ENCODE assay signal across 8 cellular contexts in the genomic region with DNA sequence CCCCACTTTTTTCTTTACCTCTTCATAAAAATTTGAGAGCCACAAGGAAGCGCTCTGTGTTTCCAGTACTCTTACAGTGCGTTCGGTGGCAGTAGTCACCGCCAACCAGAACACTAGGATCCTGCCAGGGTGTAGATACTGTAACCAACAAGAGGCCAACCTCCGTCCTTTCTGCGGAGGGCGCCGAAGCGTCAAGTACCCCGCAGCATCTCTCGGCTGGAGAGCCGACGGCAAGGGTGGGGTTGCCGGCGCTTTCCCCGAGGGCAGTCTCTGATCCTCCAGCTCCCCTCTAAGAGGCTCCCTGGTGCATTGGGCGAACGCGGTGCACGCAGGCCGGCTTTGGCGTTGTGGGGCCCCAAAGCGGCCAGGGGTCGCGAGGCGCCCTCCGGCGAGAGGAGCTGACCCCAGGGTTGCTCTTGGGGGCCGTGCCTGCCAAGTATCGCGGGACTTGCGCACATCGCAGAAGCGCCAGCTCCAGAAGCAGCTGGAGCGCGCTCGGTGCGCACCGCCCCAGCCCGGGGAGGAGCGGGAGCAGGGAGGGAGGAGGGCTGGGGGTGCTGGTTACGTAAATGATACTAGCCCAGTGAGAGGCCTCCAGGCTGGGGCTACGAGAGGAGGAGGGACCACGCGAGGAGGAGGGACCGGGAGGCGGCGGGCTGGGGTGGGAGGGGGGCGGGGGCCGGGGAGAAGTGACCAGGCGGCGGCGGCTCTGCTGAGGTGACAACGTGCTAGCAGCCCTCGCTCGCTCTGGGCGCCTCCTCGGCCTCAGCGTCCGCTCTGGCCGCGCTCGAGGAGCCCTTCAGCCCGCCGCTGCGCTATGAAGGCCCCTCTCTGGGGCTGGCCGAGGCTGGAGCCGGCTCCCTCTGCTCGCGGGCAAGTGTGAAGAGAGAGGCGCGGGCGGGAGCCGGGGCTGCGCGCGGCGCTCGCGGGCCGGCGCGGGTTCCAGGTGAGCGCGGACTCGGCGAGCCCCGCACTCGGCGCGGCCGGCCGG. TPM values are rescaled to one million over a fixed set of nuclear protein-coding genes. Genes with fewer than 3 reads are reported as not detected.
DNase-seq lines count a peak whose midpoint lies in the region; ATAC-seq and TF ChIP-seq lines count a peak whose summit lies in the region.

A gene (plus strand): TSS at position 692 of the 991 bp plus-strand sequence.

- H3K4me3 ChIP-seq in GM23338 (peak within 1 kb of the TSS; percentile 57), endocrine pancreas (ENCODE audit: control insufficient read depth, insufficient read depth, low read length) (peak within 1 kb of the TSS; percentile 85)

- no peaks in the 10 kb centered on the region for H3K9me2 ChIP-seq in GM23338 (ENCODE audit: insufficient read depth)

- H3K27me3 ChIP-seq in GM23338 (ENCODE audit: insufficient read depth) (peaks cover 26% of the 10 kb centered on the region), endocrine pancreas (ENCODE audit: control insufficient read depth, insufficient read depth, low read length) (no peaks in the 10 kb centered on the region)

- H3K4me3 Mint-ChIP-seq in GM23338 (peak within 1 kb of the TSS; percentile 81), nephron (peak within 1 kb of the TSS; percentile 90 to 92 (median 91))

- H3K4me1 ChIP-seq in GM23338 (ENCODE audit: insufficient read depth) (0 out of 2 replicates have a peak, but pooled peaks cover 8% of the 10 kb centered on the region), endocrine pancreas (ENCODE audit: control insufficient read depth, insufficient read depth, low read length) (peaks cover 2% of the 10 kb centered on the region)

- H3K36me3 ChIP-seq in GM23338 (ENCODE audit: insufficient read depth): no peaks in the 10 kb centered on the region
- no peaks in the 10 kb centered on the region for H3K36me3 ChIP-seq in endocrine pancreas (ENCODE audit: control insufficient read depth, insufficient read depth, low read length)

- H3F3A ChIP-seq in GM23338 (replicated peaks; ENCODE audit: low read depth): no peaks in the 10 kb centered on the region

- H3K27ac Mint-ChIP-seq in GM23338 (no peak within 1 kb of the TSS; the same call in 1 of the 2 replicates), nephron (peak within 1 kb of the TSS in 1 of 3 experiments; percentile 31)

- 0 out of 2 replicates have a peak, but pooled peaks cover 5% of the 10 kb centered on the region for H3K79me2 ChIP-seq in GM23338 (replicated peaks; ENCODE audit: insufficient read depth)

- H3K9me3 Mint-ChIP-seq in GM23338: peaks cover 4% of the 10 kb centered on the region; the same call in 2 of the 3 replicates
- H3K9me3 Mint-ChIP-seq in nephron: no peaks in the 10 kb centered on the region

- peaks cover 19% of the 10 kb centered on the region for H3K4me1 Mint-ChIP-seq in GM23338
- H3K4me1 Mint-ChIP-seq in nephron: peaks cover 13% of the 10 kb centered on the region

- peak within 1 kb of the TSS; percentile 82 for H3K9ac ChIP-seq in endocrine pancreas (ENCODE audit: control insufficient read depth, insufficient read depth, low read length)

- H2AFZ ChIP-seq in GM23338: no peak within 1 kb of the TSS

- no peaks in the 10 kb centered on the region for H3K9me3 ChIP-seq in endocrine pancreas (ENCODE audit: control insufficient read depth, low read length)

- H4K20me1 ChIP-seq in GM23338 (replicated peaks; ENCODE audit: insufficient read depth): peaks cover 8% of the 10 kb centered on the region; the same call in 1 of the 2 replicates

- H3K27ac ChIP-seq in GM23338 (ENCODE audit: low read depth): no peak within 1 kb of the TSS

- TF ChIP-seq CTCF in GM23338 (conservative IDR thresholded peaks at IDR 0.05; ENCODE audit: low read depth in 2 of 2) (no peak), nephron (IDR thresholded peaks at IDR 0.05; ENCODE audit: unreplicated experiment in 3 of 3) (no peak)

- H3K4me2 ChIP-seq in GM23338: peak within 1 kb of the TSS; percentile 79

- H3K27me3 Mint-ChIP-seq in GM23338 (ENCODE audit: insufficient read depth, low read depth, poor library complexity) (peaks cover 24% of the 10 kb centered on the region), nephron (ENCODE audit: low read depth) (peaks cover 59% of the 10 kb centered on the region)

- no peaks in the 10 kb centered on the region; the same call in 2 of the 3 replicates for H3K36me3 Mint-ChIP-seq in GM23338 (ENCODE audit: low read depth)
- no peaks in the 10 kb centered on the region for H3K36me3 Mint-ChIP-seq in nephron (ENCODE audit: low read depth)

- DNase-seq in GM23338 (ENCODE audit: low spot score) (peak; percentile 79), NCI-H748 treated with DMSO at 0.1 percent for 48 hours (lab: John Stamatoyannopoulos, UW) (peak; percentile 96), cortex of kidney (lab: John Stamatoyannopoulos, UW) (no peak)

- ATAC-seq in GM23338 (peak; percentile 81), HG03378 (IDR thresholded peaks at IDR 0.05; ENCODE audit: unreplicated experiment) (no peak), HG03354 (IDR thresholded peaks at IDR 0.05; ENCODE audit: poor library complexity, severe bottlenecking, unreplicated experiment) (no peak), HG03460 (IDR thresholded peaks at IDR 0.05; ENCODE audit: unreplicated experiment) (no peak)

TF ChIP-seq in GM23338, 12 proteins besides CTCF, POLR2A, EP300 and RAD21:
- TF ChIP-seq ZNF331 (CRISPR knock-in tag; IDR thresholded peaks at IDR 0.05; ENCODE audit: low read depth) (no peak), CREB1 (CRISPR knock-in tag; IDR thresholded peaks at IDR 0.05; ENCODE audit: low read depth) (no peak; the same call in 1 of the 2 replicates), POLR2AphosphoS5 (IDR thresholded peaks at IDR 0.05; ENCODE audit: low read depth) (peak; percentile 52), ZNF114 (CRISPR knock-in tag; IDR thresholded peaks at IDR 0.05) (no peak)
- TF ChIP-seq, protein P1, sequence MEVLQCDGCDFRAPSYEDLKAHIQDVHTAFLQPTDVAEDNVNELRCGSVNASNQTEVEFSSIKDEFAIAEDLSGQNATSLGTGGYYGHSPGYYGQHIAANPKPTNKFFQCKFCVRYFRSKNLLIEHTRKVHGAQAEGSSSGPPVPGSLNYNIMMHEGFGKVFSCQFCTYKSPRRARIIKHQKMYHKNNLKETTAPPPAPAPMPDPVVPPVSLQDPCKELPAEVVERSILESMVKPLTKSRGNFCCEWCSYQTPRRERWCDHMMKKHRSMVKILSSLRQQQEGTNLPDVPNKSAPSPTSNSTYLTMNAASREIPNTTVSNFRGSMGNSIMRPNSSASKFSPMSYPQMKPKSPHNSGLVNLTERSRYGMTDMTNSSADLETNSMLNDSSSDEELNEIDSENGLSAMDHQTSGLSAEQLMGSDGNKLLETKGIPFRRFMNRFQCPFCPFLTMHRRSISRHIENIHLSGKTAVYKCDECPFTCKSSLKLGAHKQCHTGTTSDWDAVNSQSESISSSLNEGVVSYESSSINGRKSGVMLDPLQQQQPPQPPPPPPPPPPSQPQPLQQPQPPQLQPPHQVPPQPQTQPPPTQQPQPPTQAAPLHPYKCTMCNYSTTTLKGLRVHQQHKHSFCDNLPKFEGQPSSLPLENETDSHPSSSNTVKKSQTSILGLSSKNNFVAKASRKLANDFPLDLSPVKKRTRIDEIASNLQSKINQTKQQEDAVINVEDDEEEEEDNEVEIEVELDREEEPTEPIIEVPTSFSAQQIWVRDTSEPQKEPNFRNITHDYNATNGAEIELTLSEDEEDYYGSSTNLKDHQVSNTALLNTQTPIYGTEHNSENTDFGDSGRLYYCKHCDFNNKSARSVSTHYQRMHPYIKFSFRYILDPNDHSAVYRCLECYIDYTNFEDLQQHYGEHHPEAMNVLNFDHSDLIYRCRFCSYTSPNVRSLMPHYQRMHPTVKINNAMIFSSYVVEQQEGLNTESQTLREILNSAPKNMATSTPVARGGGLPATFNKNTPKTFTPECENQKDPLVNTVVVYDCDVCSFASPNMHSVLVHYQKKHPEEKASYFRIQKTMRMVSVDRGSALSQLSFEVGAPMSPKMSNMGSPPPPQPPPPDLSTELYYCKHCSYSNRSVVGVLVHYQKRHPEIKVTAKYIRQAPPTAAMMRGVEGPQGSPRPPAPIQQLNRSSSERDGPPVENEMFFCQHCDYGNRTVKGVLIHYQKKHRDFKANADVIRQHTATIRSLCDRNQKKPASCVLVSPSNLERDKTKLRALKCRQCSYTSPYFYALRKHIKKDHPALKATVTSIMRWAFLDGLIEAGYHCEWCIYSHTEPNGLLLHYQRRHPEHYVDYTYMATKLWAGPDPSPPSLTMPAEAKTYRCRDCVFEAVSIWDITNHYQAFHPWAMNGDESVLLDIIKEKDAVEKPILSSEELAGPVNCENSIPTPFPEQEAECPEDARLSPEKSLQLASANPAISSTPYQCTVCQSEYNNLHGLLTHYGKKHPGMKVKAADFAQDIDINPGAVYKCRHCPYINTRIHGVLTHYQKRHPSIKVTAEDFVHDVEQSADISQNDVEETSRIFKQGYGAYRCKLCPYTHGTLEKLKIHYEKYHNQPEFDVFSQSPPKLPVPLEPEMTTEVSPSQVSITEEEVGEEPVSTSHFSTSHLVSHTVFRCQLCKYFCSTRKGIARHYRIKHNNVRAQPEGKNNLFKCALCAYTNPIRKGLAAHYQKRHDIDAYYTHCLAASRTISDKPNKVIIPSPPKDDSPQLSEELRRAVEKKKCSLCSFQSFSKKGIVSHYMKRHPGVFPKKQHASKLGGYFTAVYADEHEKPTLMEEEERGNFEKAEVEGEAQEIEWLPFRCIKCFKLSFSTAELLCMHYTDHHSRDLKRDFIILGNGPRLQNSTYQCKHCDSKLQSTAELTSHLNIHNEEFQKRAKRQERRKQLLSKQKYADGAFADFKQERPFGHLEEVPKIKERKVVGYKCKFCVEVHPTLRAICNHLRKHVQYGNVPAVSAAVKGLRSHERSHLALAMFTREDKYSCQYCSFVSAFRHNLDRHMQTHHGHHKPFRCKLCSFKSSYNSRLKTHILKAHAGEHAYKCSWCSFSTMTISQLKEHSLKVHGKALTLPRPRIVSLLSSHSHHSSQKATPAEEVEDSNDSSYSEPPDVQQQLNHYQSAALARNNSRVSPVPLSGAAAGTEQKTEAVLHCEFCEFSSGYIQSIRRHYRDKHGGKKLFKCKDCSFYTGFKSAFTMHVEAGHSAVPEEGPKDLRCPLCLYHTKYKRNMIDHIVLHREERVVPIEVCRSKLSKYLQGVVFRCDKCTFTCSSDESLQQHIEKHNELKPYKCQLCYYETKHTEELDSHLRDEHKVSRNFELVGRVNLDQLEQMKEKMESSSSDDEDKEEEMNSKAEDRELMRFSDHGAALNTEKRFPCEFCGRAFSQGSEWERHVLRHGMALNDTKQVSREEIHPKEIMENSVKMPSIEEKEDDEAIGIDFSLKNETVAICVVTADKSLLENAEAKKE (CRISPR knock-in tag; IDR thresholded peaks at IDR 0.05): no peak
TF ChIP-seq in GM23338: peak in this region for 1.

RNA-seq across cellular contexts. Expression of the gene that starts here (rescaled TPM):
- total RNA-seq in GM23338 (2014; rRNA removed; shearing (Covaris generic)): 5.2 and 7.5 TPM in 2 replicates
- 3.5 and 4.4 TPM in 2 replicates for polyA plus RNA-seq in GM23338 (2016; fragmentation: Nextera tagmentation; extraction: Ambion mirVana)
